8 cellular contexts compared by ENCODE assay signal in genomic region chr4:89158884-89159503, GRCh38. TPM values are rescaled to one million over a fixed set of nuclear protein-coding genes. Genes with fewer than 3 reads are reported as not detected.
DNase-seq lines count a peak whose midpoint lies in the region; ATAC-seq and TF ChIP-seq lines count a peak whose summit lies in the region.

No MANE protein-coding gene starts in this region.

- no peaks in the 10 kb centered on the region for H3K36me3 ChIP-seq in cardiac muscle cell

- peak; percentile 55 to 71 for DNase-seq in cardiac muscle cell (ENCODE audit: low read depth in 1 of 2, low spot score in 1 of 2)
- no peak for DNase-seq in cardiac septum (ENCODE audit: low spot score)
- DNase-seq in NCI-H82 (lab: John Stamatoyannopoulos, UW) = peak; percentile 65
- no peak for DNase-seq in coronary artery (ENCODE audit: low spot score)
- peak; percentile 81 for DNase-seq in medulla oblongata (ENCODE audit: extremely low spot score)
- no peak for DNase-seq in activated naive CD4-positive, alpha-beta T cell (lab: John Stamatoyannopoulos, UW)
- DNase-seq in activated naive CD8-positive, alpha-beta T cell treated with anti-CD3 and anti-CD28 coated beads, Interleukin-2, amount 50 U/mL, for 24 hours = no peak

- H3K27ac ChIP-seq in cardiac muscle cell = no peak overlapping the region
- no peak overlapping the region for H3K27ac ChIP-seq in coronary artery

- H3K4me3 Mint-ChIP-seq in activated naive CD8-positive, alpha-beta T cell treated with anti-CD3 and anti-CD28 coated beads, Interleukin-2, amount 50 U/mL, for 24 hours = no peak overlapping the region

- no peaks in the 10 kb centered on the region for H3K4me1 Mint-ChIP-seq in activated naive CD8-positive, alpha-beta T cell treated with anti-CD3 and anti-CD28 coated beads, Interleukin-2, amount 50 U/mL, for 24 hours

- no peaks in the 10 kb centered on the region for H3K27me3 ChIP-seq in cardiac muscle cell

- H3K36me3 Mint-ChIP-seq in activated naive CD8-positive, alpha-beta T cell treated with anti-CD3 and anti-CD28 coated beads, Interleukin-2, amount 50 U/mL, for 24 hours (ENCODE audit: low read depth) = no peaks in the 10 kb centered on the region

- no peak overlapping the region for H3K4me3 ChIP-seq in cardiac muscle cell
- H3K4me3 ChIP-seq in coronary artery = no peak overlapping the region

- peaks cover 5% of the 10 kb centered on the region for H3K27me3 Mint-ChIP-seq in activated naive CD8-positive, alpha-beta T cell treated with anti-CD3 and anti-CD28 coated beads, Interleukin-2, amount 50 U/mL, for 24 hours

- no peaks in the 10 kb centered on the region for H3K9me3 Mint-ChIP-seq in activated naive CD8-positive, alpha-beta T cell treated with anti-CD3 and anti-CD28 coated beads, Interleukin-2, amount 50 U/mL, for 24 hours

- TF ChIP-seq CTCF in cardiac muscle cell (IDR thresholded peaks at IDR 0.05; ENCODE audit: low read depth, low read length) (peak; percentile 77), coronary artery (IDR thresholded peaks at IDR 0.05) (peak; percentile 52)

- intact Hi-C loops in cardiac septum (cut with DNase I) = no loop called here

- peak; percentile 58 for ATAC-seq in HG03095 (IDR thresholded peaks at IDR 0.05; ENCODE audit: unreplicated experiment)
- ATAC-seq in activated naive CD8-positive, alpha-beta T cell treated with anti-CD3 and anti-CD28 coated beads, Interleukin-2, amount 50 U/mL, for 24 hours = no peak

- no peak overlapping the region for H3K27ac Mint-ChIP-seq in activated naive CD8-positive, alpha-beta T cell treated with anti-CD3 and anti-CD28 coated beads, Interleukin-2, amount 50 U/mL, for 24 hours

- H3K4me1 ChIP-seq in cardiac muscle cell (ENCODE audit: low read depth) = peaks cover 18% of the 10 kb centered on the region

- H3K9me3 ChIP-seq in cardiac muscle cell (ENCODE audit: low read depth) = no peaks in the 10 kb centered on the region

RNA-seq across cellular contexts. Expression of gene TIGD2, which starts 47.7 kb away (rescaled TPM):
- total RNA-seq in cardiac muscle cell (10.5 and 14.0 TPM in 2 replicates), cardiac septum (1.5 TPM)
- 4.1 and 5.4 TPM in 2 replicates for polyA plus RNA-seq in cardiac muscle cell

Comparison
In these comparisons a context has a peak if more than half of its experiments do, and no peak if none do; other contexts are left out.
1. DNase-seq: peak in cardiac muscle cell (2 of 2), NCI-H82 (single experiment) and medulla oblongata (single experiment); none in cardiac septum (single experiment), coronary artery (single experiment), activated naive CD4-positive, alpha-beta T cell (0 of 4) and activated naive CD8-positive, alpha-beta T cell treated with anti-CD3 and anti-CD28 coated beads, Interleukin-2, amount 50 U/mL, for 24 hours (single experiment).